Comparison of ENCODE assay signal across 22 cellular contexts in genomic region chr17:50558091-50558490, GRCh38. TPM values are rescaled to one million over a fixed set of nuclear protein-coding genes. Genes with fewer than 3 reads are reported as not detected.
A peak's percentile ranks its signal among the peaks of the same experiment; 100 is the strongest.
DNase-seq lines count a peak whose midpoint lies in the region; FAIRE-seq and TF ChIP-seq lines count a peak whose summit lies in the region.
"Had no signal": no experiment of that assay in that cellular context is flagged by ENCODE, and none has a peak within 500 bp of the region (broad histone marks: within the 10 kb centered on the region; RNA-seq: fewer than 3 reads in every experiment).

No MANE protein-coding gene starts in this region.

- dilution Hi-C loops in endothelial cell of umbilical vein (cut with MboI; ENCODE audit: extremely low pct_ligation_motif_present, low sequenced_read_pairs) = no loop called here

- WGBS in ovary, 3 donors = 63 to 71% (median 67%) methylated on average over 4 of the region's 4 CpGs

- TF ChIP-seq POLR2A in endothelial cell of umbilical vein (IDR thresholded peaks at IDR 0.05; ENCODE audit: low read depth, low read length) (no peak), ovary (IDR thresholded peaks at IDR 0.05) (no peak)

- H3K27me3 ChIP-seq in endothelial cell of umbilical vein (ENCODE audit: control insufficient read depth in 2 of 2, insufficient read depth in 2 of 2, low read length in 2 of 2) = peaks cover 31 to 39% of the 10 kb centered on the region in 2 experiments
- H3K27me3 ChIP-seq in ovary = no peaks in the 10 kb centered on the region

- FAIRE-seq in D721Med (lab: Jason Lieb, UNC) = peak; percentile 46
- peak; percentile 55 for FAIRE-seq in endothelial cell of umbilical vein (lab: Jason Lieb, UNC)
- FAIRE-seq: HepG2, small intestine had no signal

- intact Hi-C loops in endothelial cell of umbilical vein (cut with micrococcal nuclease) (no loop called here), ovary (cut with DNase I) (no loop called here)

- peaks cover 0 to 3% of the 10 kb centered on the region in 2 experiments for H3K36me3 ChIP-seq in endothelial cell of umbilical vein (ENCODE audit: control insufficient read depth in 2 of 2, extremely low read depth in 1 of 2, insufficient read depth in 2 of 2, low read length in 2 of 2)
- no peaks in the 10 kb centered on the region for H3K36me3 ChIP-seq in ovary
- H3K36me3 ChIP-seq: BE2C had no signal

- no peak for TF ChIP-seq EP300 in ovary (IDR thresholded peaks at IDR 0.05)

- H3K9ac ChIP-seq in endothelial cell of umbilical vein (replicated peaks; ENCODE audit: extremely low read depth, insufficient read depth, low read length) = no peak overlapping the region
- H3K9ac ChIP-seq: GM23248 had no signal

- H2AFZ ChIP-seq in endothelial cell of umbilical vein (ENCODE audit: low read depth, low read length) = no peak overlapping the region
- H2AFZ ChIP-seq: GM23248 had no signal

- H3K4me2 ChIP-seq in endothelial cell of umbilical vein (ENCODE audit: insufficient read depth, low read length) = no peak overlapping the region

- CTCF ChIA-PET in endothelial cell of umbilical vein (lab: Charles Lee) = no interaction called here

- POLR2A ChIA-PET in endothelial cell of umbilical vein (lab: Charles Lee) = no interaction called here

- H3K9me1 ChIP-seq in endothelial cell of umbilical vein (replicated peaks; ENCODE audit: control insufficient read depth, extremely low read depth, insufficient read depth, low read length) = no peaks in the 10 kb centered on the region

- no peak for TF ChIP-seq CTCF in D721Med (IDR thresholded peaks at IDR 0.05; ENCODE audit: insufficient read depth, missing control alignments)
- TF ChIP-seq CTCF in endothelial cell of umbilical vein (IDR thresholded peaks at IDR 0.05; ENCODE audit: extremely low read depth in 1 of 2, insufficient read depth in 1 of 2, low read depth in 1 of 2, low read length in 2 of 2) = no peak
- no peak for TF ChIP-seq CTCF in ovary (IDR thresholded peaks at IDR 0.05)

- H3K4me3 ChIP-seq in endothelial cell of umbilical vein (replicated peaks in 1 of 3; ENCODE audit: insufficient read depth in 1 of 3, low read depth in 1 of 3, low read length in 3 of 3) (no peak overlapping the region), ovary (no peak overlapping the region)
- H3K4me3 ChIP-seq: GM23248 had no signal

- H3K27ac ChIP-seq in endothelial cell of umbilical vein (ENCODE audit: insufficient read depth, low read depth, low read length) = no peak overlapping the region
- peak overlapping the region; percentile 24 to 36 for H3K27ac ChIP-seq in ovary
- H3K27ac ChIP-seq in caudate nucleus (ENCODE audit: low read depth, low read length) = no peak overlapping the region
- H3K27ac ChIP-seq: GM23248 had no signal

- H4K20me1 ChIP-seq in endothelial cell of umbilical vein (replicated peaks; ENCODE audit: control insufficient read depth, extremely low read depth, insufficient read depth, low read length) = no peaks in the 10 kb centered on the region

- H3K4me1 ChIP-seq in endothelial cell of umbilical vein (ENCODE audit: control insufficient read depth, extremely low read depth, insufficient read depth, low read length) (peaks cover 7% of the 10 kb centered on the region), ovary (ENCODE audit: insufficient read depth) (peaks cover 9% of the 10 kb centered on the region)

- H3K9me3 ChIP-seq in endothelial cell of umbilical vein (replicated peaks; ENCODE audit: control insufficient read depth, insufficient read depth, low read length) (no peaks in the 10 kb centered on the region), ovary (no peaks in the 10 kb centered on the region)
- H3K9me3 ChIP-seq: BE2C had no signal

- BruUV-seq in endothelial cell of umbilical vein (replicated peaks; lab: Mats Ljungman, UMichigan) = no TSS peak

- H3K79me2 ChIP-seq in endothelial cell of umbilical vein (ENCODE audit: control insufficient read depth, insufficient read depth, low read length) = no peaks in the 10 kb centered on the region

- DNase-seq in D721Med (ENCODE audit: insufficient read length, low spot score) (no peak), NCI-H524 treated with DMSO at 0.1 percent for 48 hours (lab: John Stamatoyannopoulos, UW) (peak; percentile 83), endothelial cell of umbilical vein (ENCODE audit: low read depth, low spot score) (no peak), ovary (no peak), caudate nucleus (lab: John Stamatoyannopoulos, UW) (no peak), HT-29 (ENCODE audit: low spot score) (no peak), islet precursor cell (no peak)
- DNase-seq: activated CD8-positive, alpha-beta T cell treated with anti-CD3 and anti-CD28 coated beads, Interleukin-2, amount 10 ng/mL, durations not matched to agents 7 days and 5 days; BE2C; DND-41; effector memory CD4-positive, alpha-beta T cell; GM23248; NCI-H1436; NCI-H226; Right ventricle myocardium superior; small intestine; stimulated activated CD4-positive, alpha-beta T cell treated with anti-CD3 and anti-CD28 coated beads, Interleukin-4, amount 100 ng/mL, for 24 hours; T-helper 1 cell had no signal

TF ChIP-seq in endothelial cell of umbilical vein, 7 proteins besides CTCF, POLR2A, EP300 and RAD21:
- TF ChIP-seq FOS (IDR thresholded peaks at IDR 0.05; ENCODE audit: borderline replicate concordance, insufficient read depth, low read length) (no peak), POLR2AphosphoS5 (IDR thresholded peaks at IDR 0.05; ENCODE audit: insufficient read depth, low read depth, low read length) (no peak), MAX (IDR thresholded peaks at IDR 0.05; ENCODE audit: insufficient read depth, insufficient read length) (no peak), JUN (IDR thresholded peaks at IDR 0.05; ENCODE audit: borderline replicate concordance, insufficient read depth, insufficient read length, low read depth) (no peak), GATA2 (IDR thresholded peaks at IDR 0.05; ENCODE audit: insufficient read depth, insufficient read length, low read depth, low read length) (no peak), MYC (IDR thresholded peaks at IDR 0.05; ENCODE audit: low read depth, low read length) (no peak), EZH2 (IDR thresholded peaks at IDR 0.05; ENCODE audit: borderline replicate concordance, low read depth, low read length, severe bottlenecking) (no peak)

RNA-seq across cellular contexts. Expression of gene CACNA1G, which starts 2.4 kb away (rescaled TPM):
- total RNA-seq in endothelial cell of umbilical vein (not detected in 2 replicates), ovary (10 to 100 TPM in 3 of 7 donors, 1 to 10 TPM in 4; 1.9 to 39.1 (median 6.5) TPM)
- polyA plus RNA-seq in endothelial cell of umbilical vein (not detected in 2 replicates), ovary (1 to 10 TPM; 1.0 to 1.2 TPM)
- polyA plus RNA-seq in endothelial cell of umbilical vein (2011; cell fraction: cytosol; rRNA removed) = 0.03 TPM in 1 of 2 replicates, not detected in the other
- polyA plus RNA-seq in endothelial cell of umbilical vein (2011; cell fraction: nucleus; rRNA removed) = 0.03 TPM in 1 of 2 replicates, not detected in the other
- polyA plus RNA-seq in endothelial cell of umbilical vein (2012) = not detected in 2 replicates
- not detected in 2 replicates for polyA minus RNA-seq in endothelial cell of umbilical vein
- polyA minus RNA-seq in endothelial cell of umbilical vein (2011; cell fraction: cytosol; rRNA and poly(A)+ RNA removed) = not detected
- not detected in 2 replicates for polyA minus RNA-seq in endothelial cell of umbilical vein (2011; cell fraction: nucleus; rRNA and poly(A)+ RNA removed)
- total RNA-seq in HT-29 (2014; rRNA removed; shearing (Covaris generic)) = 0.05 and 0.57 TPM in 2 replicates
- total RNA-seq: activated CD8-positive, alpha-beta T cell treated with anti-CD3 and anti-CD28 coated beads, Interleukin-2, amount 10 ng/mL, durations not matched to agents 7 days and 5 days; lung microvascular endothelial cell; MCF 10A; pulmonary artery endothelial cell had no signal
- polyA plus RNA-seq: HepG2 had no signal

RNA-seq across cellular contexts. Expression of gene SPATA20, which starts 11.1 kb away (rescaled TPM):
- total RNA-seq in endothelial cell of umbilical vein = 31.4 and 42.3 TPM in 2 replicates
- polyA plus RNA-seq in endothelial cell of umbilical vein = 51.5 and 52.7 TPM in 2 replicates
- polyA plus RNA-seq in endothelial cell of umbilical vein (2011; cell fraction: cytosol; rRNA removed) = 19.0 and 26.3 TPM in 2 replicates
- polyA plus RNA-seq in endothelial cell of umbilical vein (2011; cell fraction: nucleus; rRNA removed) = 199 and 245 TPM in 2 replicates
- 35.5 and 58.2 TPM in 2 replicates for polyA plus RNA-seq in endothelial cell of umbilical vein (2012)
- 44.0 and 45.6 TPM in 2 replicates for polyA minus RNA-seq in endothelial cell of umbilical vein
- polyA minus RNA-seq in endothelial cell of umbilical vein (2011; cell fraction: cytosol; rRNA and poly(A)+ RNA removed) = 3.7 TPM
- 52.6 and 72.8 TPM in 2 replicates for polyA minus RNA-seq in endothelial cell of umbilical vein (2011; cell fraction: nucleus; rRNA and poly(A)+ RNA removed)
- 10 to 100 TPM; 53.7 to 81.2 (median 62.6) TPM for total RNA-seq in ovary
- polyA plus RNA-seq in ovary = 10 to 100 TPM; 43.5 to 55.4 TPM
- total RNA-seq in HT-29 (2014; rRNA removed; shearing (Covaris generic)) = 37.5 and 44.9 TPM in 2 replicates

RNA-seq across cellular contexts. Expression of gene EPN3, which starts 25.6 kb away (rescaled TPM):
- total RNA-seq in endothelial cell of umbilical vein = not detected in 2 replicates
- not detected in 2 replicates for polyA plus RNA-seq in endothelial cell of umbilical vein
- polyA plus RNA-seq in endothelial cell of umbilical vein (2011; cell fraction: cytosol; rRNA removed) = 0.03 TPM in 1 of 2 replicates, not detected in the other
- 0.07 TPM in 1 of 2 replicates, not detected in the other for polyA plus RNA-seq in endothelial cell of umbilical vein (2011; cell fraction: nucleus; rRNA removed)
- polyA plus RNA-seq in endothelial cell of umbilical vein (2012) = 0.13 TPM in 1 of 2 replicates, not detected in the other
- not detected in 2 replicates for polyA minus RNA-seq in endothelial cell of umbilical vein
- polyA minus RNA-seq in endothelial cell of umbilical vein (2011; cell fraction: cytosol; rRNA and poly(A)+ RNA removed) = not detected
- polyA minus RNA-seq in endothelial cell of umbilical vein (2011; cell fraction: nucleus; rRNA and poly(A)+ RNA removed) = not detected in 2 replicates
- total RNA-seq in ovary = 10 to 100 TPM in 6 of 7 donors, 1 to 10 TPM in 1; 8.8 to 33.4 (median 22.4) TPM
- 1 to 10 TPM; 6.2 to 7.3 TPM for polyA plus RNA-seq in ovary
- 25.6 and 25.8 TPM in 2 replicates for total RNA-seq in HT-29 (2014; rRNA removed; shearing (Covaris generic))
- total RNA-seq: activated CD8-positive, alpha-beta T cell treated with anti-CD3 and anti-CD28 coated beads, Interleukin-2, amount 10 ng/mL, durations not matched to agents 7 days and 5 days; GM23248; lung microvascular endothelial cell had no signal
- polyA plus RNA-seq: GM23248 had no signal

RNA-seq across cellular contexts. Expression of gene MYCBPAP, which starts 49.9 kb away (rescaled TPM):
- 0.25 and 0.66 TPM in 2 replicates for total RNA-seq in endothelial cell of umbilical vein
- 0.05 and 0.40 TPM in 2 replicates for polyA plus RNA-seq in endothelial cell of umbilical vein
- 0.22 and 0.27 TPM in 2 replicates for polyA plus RNA-seq in endothelial cell of umbilical vein (2011; cell fraction: cytosol; rRNA removed)
- polyA plus RNA-seq in endothelial cell of umbilical vein (2011; cell fraction: nucleus; rRNA removed) = 1.6 TPM in 2 replicates
- 0.46 and 0.83 TPM in 2 replicates for polyA plus RNA-seq in endothelial cell of umbilical vein (2012)
- 0.25 TPM in 1 of 2 replicates, not detected in the other for polyA minus RNA-seq in endothelial cell of umbilical vein
- polyA minus RNA-seq in endothelial cell of umbilical vein (2011; cell fraction: cytosol; rRNA and poly(A)+ RNA removed) = not detected
- polyA minus RNA-seq in endothelial cell of umbilical vein (2011; cell fraction: nucleus; rRNA and poly(A)+ RNA removed) = 0.38 and 1.4 TPM in 2 replicates
- total RNA-seq in ovary = 1 to 10 TPM; 2.5 to 8.1 (median 4.5) TPM
- polyA plus RNA-seq in ovary = 1 to 10 TPM; 3.2 to 9.7 TPM
- not detected in 2 replicates for total RNA-seq in HT-29 (2014; rRNA removed; shearing (Covaris generic))

Comparison
In these comparisons a context has a peak if more than half of its experiments do, and no peak if none do; other contexts are left out.
1. H3K27ac ChIP-seq: peak in ovary (2 of 2); none in endothelial cell of umbilical vein (single experiment) and caudate nucleus (single experiment).